ENCODE assay signal across 15 cellular contexts in the genomic region with DNA sequence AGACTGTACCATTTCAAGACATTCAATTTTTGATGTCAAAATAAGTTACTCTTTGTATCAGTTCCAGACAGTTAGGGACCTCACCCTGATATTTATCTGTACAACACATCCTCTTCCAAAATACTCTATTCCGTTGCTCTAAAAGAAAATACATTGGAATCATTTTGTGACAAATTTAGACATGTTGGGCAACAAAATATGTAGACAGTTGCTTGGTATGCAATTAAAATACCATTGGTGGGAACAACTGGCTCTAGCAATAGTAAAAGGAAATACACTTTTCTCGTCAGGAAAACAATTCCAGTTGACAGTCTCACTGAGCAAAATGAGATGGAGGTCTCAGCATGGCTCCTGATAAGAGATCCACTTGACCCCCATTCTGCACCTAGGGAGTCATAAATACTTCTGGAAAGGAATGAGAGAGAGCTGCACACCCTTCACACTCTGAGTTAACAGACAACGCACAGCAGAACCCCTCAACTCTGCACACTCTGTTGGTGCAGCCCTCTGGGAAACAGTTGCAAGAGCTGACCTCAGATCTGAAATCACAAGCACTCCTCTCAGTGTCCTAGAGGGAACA.
A peak's percentile ranks its signal among the peaks of the same experiment; 100 is the strongest.
DNase-seq lines count a peak whose midpoint lies in the region; ATAC-seq and TF ChIP-seq lines count a peak whose summit lies in the region.
"Had no signal": no experiment of that assay in that cellular context is flagged by ENCODE, and none has a peak within 500 bp of the region (broad histone marks: within the 10 kb centered on the region; RNA-seq: fewer than 3 reads in every experiment).

No MANE protein-coding gene starts in this region.

- no peak overlapping the region for H2AFZ ChIP-seq in osteoblast (ENCODE audit: low read length)

- no peak for ATAC-seq in gastroesophageal sphincter
- ATAC-seq in GM18498 (IDR thresholded peaks at IDR 0.05; ENCODE audit: unreplicated experiment), result no peak

- H3K27me3 ChIP-seq in osteoblast (ENCODE audit: insufficient read depth, low read length) (no peaks in the 10 kb centered on the region), gastroesophageal sphincter (no peaks in the 10 kb centered on the region)
- H3K27me3 ChIP-seq: BLaER1 had no signal

- H3K4me3 ChIP-seq in osteoblast (ENCODE audit: insufficient read depth, low read length) (no peak overlapping the region), gastroesophageal sphincter (no peak overlapping the region)
- H3K4me3 ChIP-seq: BLaER1 had no signal

- no peaks in the 10 kb centered on the region for H3K79me2 ChIP-seq in osteoblast (ENCODE audit: insufficient read depth, low read length)

- H3K4me2 ChIP-seq in osteoblast (ENCODE audit: insufficient read depth, low read length), result peak overlapping the region; percentile 27
- H3K4me2 ChIP-seq: BLaER1 had no signal

- H3K4me1 ChIP-seq in osteoblast (ENCODE audit: insufficient read depth, low read length), result no peaks in the 10 kb centered on the region
- no peaks in the 10 kb centered on the region for H3K4me1 ChIP-seq in gastroesophageal sphincter
- H3K4me1 ChIP-seq: BLaER1 had no signal

- TF ChIP-seq CTCF in osteoblast (IDR thresholded peaks at IDR 0.05; ENCODE audit: extremely low read depth, low read depth, low read length) (no peak), gastroesophageal sphincter (IDR thresholded peaks at IDR 0.05) (no peak)

- no peaks in the 10 kb centered on the region for H4K20me1 ChIP-seq in osteoblast (ENCODE audit: insufficient read depth, low read length)
- H4K20me1 ChIP-seq: BLaER1 had no signal

- WGBS in gastroesophageal sphincter (ENCODE audit: low coverage in 1 of 2), 2 donors, result 66 to 70% methylated on average over 3 of the region's 3 CpGs

- no peak for TF ChIP-seq POLR2A in gastroesophageal sphincter (IDR thresholded peaks at IDR 0.05)

- DNase-seq in AG08395 (ENCODE audit: low spot score) (peak; percentile 11), EH (ENCODE audit: low read depth) (peak; percentile 1), LHCN-M2 (ENCODE audit: low read depth) (peak; percentile 42), osteoblast (ENCODE audit: insufficient read length, low spot score, missing footprints) (no peak), CD1c-positive myeloid dendritic cell (ENCODE audit: extremely low spot score) (no peak), 8988T (no peak)
- DNase-seq: ACHN; AML-193; CD4-positive, CD25-positive, alpha-beta regulatory T cell; DMS53; H7 had no signal

- H3K9me3 ChIP-seq in osteoblast (ENCODE audit: low read depth, low read length), result no peaks in the 10 kb centered on the region
- H3K9me3 ChIP-seq in gastroesophageal sphincter, result no peaks in the 10 kb centered on the region
- H3K9me3 ChIP-seq: BLaER1 had no signal

- H3K27ac ChIP-seq in osteoblast (ENCODE audit: low read depth, low read length) (no peak overlapping the region), gastroesophageal sphincter (no peak overlapping the region)
- H3K27ac ChIP-seq: BLaER1, HL-60 had no signal

- H3K36me3 ChIP-seq in osteoblast (ENCODE audit: insufficient read depth, low read length) (no peaks in the 10 kb centered on the region), gastroesophageal sphincter (no peaks in the 10 kb centered on the region)
- H3K36me3 ChIP-seq: BLaER1 had no signal

- TF ChIP-seq EP300 in gastroesophageal sphincter (IDR thresholded peaks at IDR 0.05), result no peak

Comparison
In these comparisons a context has a peak if more than half of its experiments do, and no peak if none do; other contexts are left out.
1. DNase-seq: peak in AG08395 (single experiment), EH (single experiment) and LHCN-M2 (single experiment); none in osteoblast (single experiment), CD1c-positive myeloid dendritic cell (single experiment) and 8988T (single experiment).